In the genomic region with DNA sequence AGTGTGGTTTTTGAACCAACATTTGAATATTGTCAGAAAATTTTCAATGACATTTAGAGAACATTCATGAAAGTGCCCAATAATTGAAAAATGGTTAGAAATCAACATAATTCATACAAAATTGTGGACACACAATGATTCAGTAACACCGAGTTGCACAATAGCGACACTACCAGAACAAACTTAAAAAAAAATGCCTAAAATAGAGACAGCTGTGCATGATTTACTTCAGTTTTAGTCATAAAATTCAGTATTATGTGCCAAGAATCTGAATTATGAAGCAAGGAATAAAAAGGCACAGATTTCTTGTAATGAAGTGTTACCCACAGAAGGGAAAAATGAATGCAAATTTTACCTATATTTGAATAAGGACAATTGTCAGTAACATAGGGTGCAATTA, we compare ENCODE assay signal across 2 cellular contexts.
TF ChIP-seq lines count a peak whose summit lies in the region.

No MANE protein-coding gene starts in this region.

TF ChIP-seq in SK-N-SH, 30 proteins besides CTCF, POLR2A, EP300 and RAD21 (continued from another document):
- TF ChIP-seq, protein P1, sequence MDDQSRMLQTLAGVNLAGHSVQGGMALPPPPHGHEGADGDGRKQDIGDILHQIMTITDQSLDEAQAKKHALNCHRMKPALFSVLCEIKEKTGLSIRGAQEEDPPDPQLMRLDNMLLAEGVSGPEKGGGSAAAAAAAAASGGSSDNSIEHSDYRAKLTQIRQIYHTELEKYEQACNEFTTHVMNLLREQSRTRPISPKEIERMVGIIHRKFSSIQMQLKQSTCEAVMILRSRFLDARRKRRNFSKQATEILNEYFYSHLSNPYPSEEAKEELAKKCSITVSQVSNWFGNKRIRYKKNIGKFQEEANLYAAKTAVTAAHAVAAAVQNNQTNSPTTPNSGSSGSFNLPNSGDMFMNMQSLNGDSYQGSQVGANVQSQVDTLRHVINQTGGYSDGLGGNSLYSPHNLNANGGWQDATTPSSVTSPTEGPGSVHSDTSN (IDR thresholded peaks at IDR 0.05): peak; percentile 52
- TF ChIP-seq SIN3A (IDR thresholded peaks at IDR 0.05; ENCODE audit: borderline replicate concordance, low read depth, low read length): no peak

TF ChIP-seq in SK-N-SH treated with all-trans-retinoic acid at 6 μM for 48 hours, 23 proteins besides CTCF, POLR2A, EP300 and RAD21 (continued from another document):
- TF ChIP-seq, protein P2, sequence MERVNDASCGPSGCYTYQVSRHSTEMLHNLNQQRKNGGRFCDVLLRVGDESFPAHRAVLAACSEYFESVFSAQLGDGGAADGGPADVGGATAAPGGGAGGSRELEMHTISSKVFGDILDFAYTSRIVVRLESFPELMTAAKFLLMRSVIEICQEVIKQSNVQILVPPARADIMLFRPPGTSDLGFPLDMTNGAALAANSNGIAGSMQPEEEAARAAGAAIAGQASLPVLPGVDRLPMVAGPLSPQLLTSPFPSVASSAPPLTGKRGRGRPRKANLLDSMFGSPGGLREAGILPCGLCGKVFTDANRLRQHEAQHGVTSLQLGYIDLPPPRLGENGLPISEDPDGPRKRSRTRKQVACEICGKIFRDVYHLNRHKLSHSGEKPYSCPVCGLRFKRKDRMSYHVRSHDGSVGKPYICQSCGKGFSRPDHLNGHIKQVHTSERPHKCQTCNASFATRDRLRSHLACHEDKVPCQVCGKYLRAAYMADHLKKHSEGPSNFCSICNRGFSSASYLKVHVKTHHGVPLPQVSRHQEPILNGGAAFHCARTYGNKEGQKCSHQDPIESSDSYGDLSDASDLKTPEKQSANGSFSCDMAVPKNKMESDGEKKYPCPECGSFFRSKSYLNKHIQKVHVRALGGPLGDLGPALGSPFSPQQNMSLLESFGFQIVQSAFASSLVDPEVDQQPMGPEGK (CRISPR knock-in tag; IDR thresholded peaks at IDR 0.05; ENCODE audit: borderline replicate concordance): no peak
- TF ChIP-seq ZNF70 (CRISPR knock-in tag; IDR thresholded peaks at IDR 0.05) (no peak), ISL1 (CRISPR knock-in tag; IDR thresholded peaks at IDR 0.05) (no peak)
- TF ChIP-seq, protein P3, sequence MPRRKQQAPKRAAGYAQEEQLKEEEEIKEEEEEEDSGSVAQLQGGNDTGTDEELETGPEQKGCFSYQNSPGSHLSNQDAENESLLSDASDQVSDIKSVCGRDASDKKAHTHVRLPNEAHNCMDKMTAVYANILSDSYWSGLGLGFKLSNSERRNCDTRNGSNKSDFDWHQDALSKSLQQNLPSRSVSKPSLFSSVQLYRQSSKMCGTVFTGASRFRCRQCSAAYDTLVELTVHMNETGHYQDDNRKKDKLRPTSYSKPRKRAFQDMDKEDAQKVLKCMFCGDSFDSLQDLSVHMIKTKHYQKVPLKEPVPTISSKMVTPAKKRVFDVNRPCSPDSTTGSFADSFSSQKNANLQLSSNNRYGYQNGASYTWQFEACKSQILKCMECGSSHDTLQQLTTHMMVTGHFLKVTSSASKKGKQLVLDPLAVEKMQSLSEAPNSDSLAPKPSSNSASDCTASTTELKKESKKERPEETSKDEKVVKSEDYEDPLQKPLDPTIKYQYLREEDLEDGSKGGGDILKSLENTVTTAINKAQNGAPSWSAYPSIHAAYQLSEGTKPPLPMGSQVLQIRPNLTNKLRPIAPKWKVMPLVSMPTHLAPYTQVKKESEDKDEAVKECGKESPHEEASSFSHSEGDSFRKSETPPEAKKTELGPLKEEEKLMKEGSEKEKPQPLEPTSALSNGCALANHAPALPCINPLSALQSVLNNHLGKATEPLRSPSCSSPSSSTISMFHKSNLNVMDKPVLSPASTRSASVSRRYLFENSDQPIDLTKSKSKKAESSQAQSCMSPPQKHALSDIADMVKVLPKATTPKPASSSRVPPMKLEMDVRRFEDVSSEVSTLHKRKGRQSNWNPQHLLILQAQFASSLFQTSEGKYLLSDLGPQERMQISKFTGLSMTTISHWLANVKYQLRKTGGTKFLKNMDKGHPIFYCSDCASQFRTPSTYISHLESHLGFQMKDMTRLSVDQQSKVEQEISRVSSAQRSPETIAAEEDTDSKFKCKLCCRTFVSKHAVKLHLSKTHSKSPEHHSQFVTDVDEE (CRISPR knock-in tag; IDR thresholded peaks at IDR 0.05): no peak
- TF ChIP-seq, protein P4, sequence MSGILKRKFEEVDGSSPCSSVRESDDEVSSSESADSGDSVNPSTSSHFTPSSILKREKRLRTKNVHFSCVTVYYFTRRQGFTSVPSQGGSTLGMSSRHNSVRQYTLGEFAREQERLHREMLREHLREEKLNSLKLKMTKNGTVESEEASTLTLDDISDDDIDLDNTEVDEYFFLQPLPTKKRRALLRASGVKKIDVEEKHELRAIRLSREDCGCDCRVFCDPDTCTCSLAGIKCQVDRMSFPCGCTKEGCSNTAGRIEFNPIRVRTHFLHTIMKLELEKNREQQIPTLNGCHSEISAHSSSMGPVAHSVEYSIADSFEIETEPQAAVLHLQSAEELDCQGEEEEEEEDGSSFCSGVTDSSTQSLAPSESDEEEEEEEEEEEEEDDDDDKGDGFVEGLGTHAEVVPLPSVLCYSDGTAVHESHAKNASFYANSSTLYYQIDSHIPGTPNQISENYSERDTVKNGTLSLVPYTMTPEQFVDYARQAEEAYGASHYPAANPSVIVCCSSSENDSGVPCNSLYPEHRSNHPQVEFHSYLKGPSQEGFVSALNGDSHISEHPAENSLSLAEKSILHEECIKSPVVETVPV (CRISPR knock-in tag; IDR thresholded peaks at IDR 0.05): no peak
